Comparison of ENCODE assay signal across 2 cellular contexts in the genomic region with DNA sequence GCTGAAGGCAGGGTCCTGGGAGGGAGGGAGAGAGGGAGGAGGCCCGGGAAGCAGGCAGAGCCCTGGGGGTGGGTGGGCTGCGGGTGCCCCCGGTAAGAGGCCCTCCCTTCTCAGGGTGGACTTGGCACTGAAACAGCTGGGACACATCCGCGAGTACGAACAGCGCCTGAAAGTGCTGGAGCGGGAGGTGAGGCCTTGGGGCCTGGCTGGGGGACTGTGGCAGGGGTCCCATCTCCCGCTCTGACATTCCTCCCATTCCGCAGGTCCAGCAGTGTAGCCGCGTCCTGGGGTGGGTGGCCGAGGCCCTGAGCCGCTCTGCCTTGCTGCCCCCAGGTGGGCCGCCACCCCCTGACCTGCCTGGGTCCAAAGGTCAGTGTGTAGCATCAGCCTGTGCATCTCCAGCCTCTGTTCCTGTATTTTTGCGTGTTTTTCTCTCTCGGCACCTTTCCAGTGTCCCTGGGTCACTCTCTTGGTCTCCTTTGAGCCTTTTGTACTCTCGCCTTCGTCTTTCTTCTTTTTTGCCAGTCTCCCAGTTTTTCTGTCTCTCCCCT.
TF ChIP-seq lines count a peak whose summit lies in the region.

No MANE protein-coding gene starts in this region.

TF ChIP-seq in SK-N-SH, 30 proteins besides CTCF, POLR2A, EP300 and RAD21:
- TF ChIP-seq, protein P1, sequence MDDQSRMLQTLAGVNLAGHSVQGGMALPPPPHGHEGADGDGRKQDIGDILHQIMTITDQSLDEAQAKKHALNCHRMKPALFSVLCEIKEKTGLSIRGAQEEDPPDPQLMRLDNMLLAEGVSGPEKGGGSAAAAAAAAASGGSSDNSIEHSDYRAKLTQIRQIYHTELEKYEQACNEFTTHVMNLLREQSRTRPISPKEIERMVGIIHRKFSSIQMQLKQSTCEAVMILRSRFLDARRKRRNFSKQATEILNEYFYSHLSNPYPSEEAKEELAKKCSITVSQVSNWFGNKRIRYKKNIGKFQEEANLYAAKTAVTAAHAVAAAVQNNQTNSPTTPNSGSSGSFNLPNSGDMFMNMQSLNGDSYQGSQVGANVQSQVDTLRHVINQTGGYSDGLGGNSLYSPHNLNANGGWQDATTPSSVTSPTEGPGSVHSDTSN (IDR thresholded peaks at IDR 0.05), result no peak
- TF ChIP-seq GATA2 (CRISPR knock-in tag; IDR thresholded peaks at IDR 0.05) (no peak), YY1 (IDR thresholded peaks at IDR 0.05; ENCODE audit: low read depth) (no peak), NRF1 (IDR thresholded peaks at IDR 0.05; ENCODE audit: low read depth, low read length) (no peak), MXI1 (IDR thresholded peaks at IDR 0.05; ENCODE audit: low read depth, low read length) (no peak), SMC3 (IDR thresholded peaks at IDR 0.05; ENCODE audit: low read depth, low read length) (no peak), NFIC (IDR thresholded peaks at IDR 0.05; ENCODE audit: borderline replicate concordance) (no peak)
- TF ChIP-seq, protein P2, sequence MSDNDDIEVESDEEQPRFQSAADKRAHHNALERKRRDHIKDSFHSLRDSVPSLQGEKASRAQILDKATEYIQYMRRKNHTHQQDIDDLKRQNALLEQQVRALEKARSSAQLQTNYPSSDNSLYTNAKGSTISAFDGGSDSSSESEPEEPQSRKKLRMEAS (IDR thresholded peaks at IDR 0.05; ENCODE audit: low read depth), result no peak

TF ChIP-seq in SK-N-SH treated with all-trans-retinoic acid at 6 μM for 48 hours, 23 proteins besides CTCF, POLR2A, EP300 and RAD21:
- no peak for TF ChIP-seq TOX (CRISPR knock-in tag; IDR thresholded peaks at IDR 0.05; ENCODE audit: borderline replicate concordance)
- TF ChIP-seq, protein P3, sequence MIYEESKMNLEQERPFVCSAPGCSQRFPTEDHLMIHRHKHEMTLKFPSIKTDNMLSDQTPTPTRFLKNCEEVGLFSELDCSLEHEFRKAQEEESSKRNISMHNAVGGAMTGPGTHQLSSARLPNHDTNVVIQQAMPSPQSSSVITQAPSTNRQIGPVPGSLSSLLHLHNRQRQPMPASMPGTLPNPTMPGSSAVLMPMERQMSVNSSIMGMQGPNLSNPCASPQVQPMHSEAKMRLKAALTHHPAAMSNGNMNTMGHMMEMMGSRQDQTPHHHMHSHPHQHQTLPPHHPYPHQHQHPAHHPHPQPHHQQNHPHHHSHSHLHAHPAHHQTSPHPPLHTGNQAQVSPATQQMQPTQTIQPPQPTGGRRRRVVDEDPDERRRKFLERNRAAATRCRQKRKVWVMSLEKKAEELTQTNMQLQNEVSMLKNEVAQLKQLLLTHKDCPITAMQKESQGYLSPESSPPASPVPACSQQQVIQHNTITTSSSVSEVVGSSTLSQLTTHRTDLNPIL (CRISPR knock-in tag; IDR thresholded peaks at IDR 0.05; ENCODE audit: low read depth), result no peak
- TF ChIP-seq OSR1 (CRISPR knock-in tag; IDR thresholded peaks at IDR 0.05), result no peak
- no peak for TF ChIP-seq TCF4 (CRISPR knock-in tag; IDR thresholded peaks at IDR 0.05; ENCODE audit: borderline replicate concordance)
